18 cellular contexts compared by ENCODE assay signal in genomic region chr4:163042306-163042705, GRCh38.
DNase-seq lines count a peak whose midpoint lies in the region; ATAC-seq and FAIRE-seq lines count a peak whose summit lies in the region.
"Had no signal": no experiment of that assay in that cellular context is flagged by ENCODE, and none has a peak within 500 bp of the region (broad histone marks: within the 10 kb centered on the region; RNA-seq: fewer than 3 reads in every experiment).

No MANE protein-coding gene starts in this region.

- FAIRE-seq in GM18507 (lab: Jason Lieb, UNC) = peak; percentile 9
- FAIRE-seq: A204.1, urothelium cell line had no signal

- DNase-seq in GM18507 (ENCODE audit: extremely low spot score, insufficient read length, low read depth) (no peak), NCI-H446 (lab: John Stamatoyannopoulos, UW) (no peak), A172 (ENCODE audit: low spot score) (no peak), left cardiac atrium (no peak)
- DNase-seq in stimulated activated CD4-positive, alpha-beta T cell treated with anti-CD3 and anti-CD28 coated beads, Interleukin-2, amount 100 ng/mL, for 24 hours = no peak
- DNase-seq: effector memory CD8-positive, alpha-beta T cell; Karpas-422; left lung; NCI-H1092; NCI-H2029 treated with DMSO at 0.1 percent for 48 hours; NCI-H510A treated with DMSO at 0.1 percent for 48 hours; stimulated activated CD8-positive, alpha-beta memory T cell treated with anti-CD3 and anti-CD28 coated beads, Interleukin-4, amount 100 ng/mL, for 48 hours; T1000 had no signal

- intact Hi-C loops in left cardiac atrium (cut with DNase I) = no loop called here

- peak; percentile 73 for ATAC-seq in GM19438 (IDR thresholded peaks at IDR 0.05; ENCODE audit: low read depth, unreplicated experiment)
- peak; percentile 60 for ATAC-seq in HG02678 (IDR thresholded peaks at IDR 0.05; ENCODE audit: unreplicated experiment)
- ATAC-seq in HG03175 (IDR thresholded peaks at IDR 0.05; ENCODE audit: unreplicated experiment) = peak; percentile 85
- no peak for ATAC-seq in left cardiac atrium
- ATAC-seq: effector memory CD8-positive, alpha-beta T cell; left lung had no signal

Comparison
In these comparisons a context has a peak if more than half of its experiments do, and no peak if none do; other contexts are left out.
1. ATAC-seq: peak in GM19438 (single experiment), HG02678 (single experiment) and HG03175 (single experiment); none in left cardiac atrium (0 of 2).